Comparison of ENCODE assay signal across 16 cellular contexts in the genomic region with DNA sequence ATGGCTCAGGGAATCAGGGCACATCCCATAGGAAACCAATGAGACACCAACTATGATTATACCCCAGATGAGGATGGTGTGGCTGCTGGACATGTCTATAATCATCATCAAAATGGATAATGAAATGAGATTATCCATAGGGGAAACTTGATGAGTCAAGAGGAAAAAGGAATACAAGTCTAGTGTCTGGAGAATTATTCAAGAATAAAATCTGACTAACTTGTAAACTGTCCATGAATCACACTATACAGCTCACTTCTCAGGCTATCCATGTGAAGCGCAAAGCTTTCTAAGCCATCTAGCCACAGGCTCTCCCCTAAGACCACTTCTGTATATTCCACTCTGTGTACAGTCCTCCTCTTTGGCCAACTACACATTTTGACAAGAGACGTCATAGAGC. TPM values are rescaled to one million over a fixed set of nuclear protein-coding genes. Genes with fewer than 3 reads are reported as not detected.
DNase-seq lines count a peak whose midpoint lies in the region; ATAC-seq and TF ChIP-seq lines count a peak whose summit lies in the region.
"Had no signal": no experiment of that assay in that cellular context is flagged by ENCODE, and none has a peak within 500 bp of the region (broad histone marks: within the 10 kb centered on the region; RNA-seq: fewer than 3 reads in every experiment).

No MANE protein-coding gene starts in this region.

- no peaks in the 10 kb centered on the region for H4K20me1 ChIP-seq in GM23248 (ENCODE audit: insufficient read depth)

- H3K9me3 Mint-ChIP-seq in progenitor cell of endocrine pancreas (ENCODE audit: low read depth), result no peaks in the 10 kb centered on the region
- H3K9me3 Mint-ChIP-seq in activated CD8-positive, alpha-beta T cell treated with anti-CD3 and anti-CD28 coated beads, Interleukin-2, amount 10 ng/mL, durations not matched to agents 7 days and 5 days (ENCODE audit: insufficient read depth), result no peaks in the 10 kb centered on the region
- H3K9me3 Mint-ChIP-seq: endodermal cell; stimulated activated naive B cell treated with anti-CD40 and anti-IgM and Interleukin-4, amounts not matched to agents 10 μg/mL and 1 μg/mL and 100 μg/mL, for 72 hours had no signal

- intact Hi-C loops in adrenal gland (cut with DNase I) (no loop called here), posterior vena cava (cut with DNase I) (no loop called here), stomach (cut with DNase I; ENCODE audit: low total_unique reads) (no loop called here)

- H3K9ac ChIP-seq in GM23248, result peak overlapping the region; percentile 28; the same call in 1 of the 2 replicates
- H3K9ac ChIP-seq: BLaER1 had no signal

- peak overlapping the region; percentile 62 for H3K4me2 ChIP-seq in GM23248 (ENCODE audit: unreplicated experiment)
- H3K4me2 ChIP-seq: BLaER1 had no signal

- peaks cover 60% of the 10 kb centered on the region for H3F3A ChIP-seq in GM23248 (ENCODE audit: insufficient read depth)

- no peak overlapping the region for H3K4me3 Mint-ChIP-seq in progenitor cell of endocrine pancreas (ENCODE audit: low read depth)
- H3K4me3 Mint-ChIP-seq in activated CD8-positive, alpha-beta T cell treated with anti-CD3 and anti-CD28 coated beads, Interleukin-2, amount 10 ng/mL, durations not matched to agents 7 days and 5 days, result no peak overlapping the region
- H3K4me3 Mint-ChIP-seq: endodermal cell; stimulated activated naive B cell treated with anti-CD40 and anti-IgM and Interleukin-4, amounts not matched to agents 10 μg/mL and 1 μg/mL and 100 μg/mL, for 72 hours had no signal

- DNase-seq in A172 (ENCODE audit: low spot score) (peak; percentile 1), GM23248 (peak; percentile 92), adrenal gland (no peak), foreskin melanocyte (peak; percentile 14), posterior vena cava (ENCODE audit: low spot score) (no peak), stomach (no peak), progenitor cell of endocrine pancreas (ENCODE audit: low spot score, unreplicated experiment) (no peak)
- no peak for DNase-seq in activated CD8-positive, alpha-beta T cell treated with anti-CD3 and anti-CD28 coated beads, Interleukin-2, amount 10 ng/mL, durations not matched to agents 7 days and 5 days
- DNase-seq: endodermal cell; midbrain; NCI-H1436; stimulated activated CD4-positive, alpha-beta T cell treated with anti-CD3 and anti-CD28 coated beads, Interleukin-2, amount 100 ng/mL, for 48 hours; stimulated activated naive B cell treated with anti-CD40 and anti-IgM and Interleukin-4, amounts not matched to agents 10 μg/mL and 1 μg/mL and 100 μg/mL, for 72 hours had no signal

- no peak for ATAC-seq in activated CD8-positive, alpha-beta T cell treated with anti-CD3 and anti-CD28 coated beads, Interleukin-2, amount 10 ng/mL, durations not matched to agents 7 days and 5 days
- ATAC-seq: HepG2; Right ventricle myocardium inferior; stimulated activated naive B cell treated with anti-CD40 and anti-IgM and Interleukin-4, amounts not matched to agents 10 μg/mL and 1 μg/mL and 100 μg/mL, for 72 hours had no signal

- H3K9me2 ChIP-seq in GM23248 (ENCODE audit: insufficient read depth), result no peaks in the 10 kb centered on the region

- 3 to 6% methylated on average over 2 of the region's 2 CpGs for WGBS in GM23248 (ENCODE audit: low coverage in 1 of 2, low lambda C conversion rate in 2 of 2, missing lambda C conversion rate in 2 of 2), 2 experiments
- 89 to 100% (median 94%) methylated on average over 2 of the region's 2 CpGs for WGBS in adrenal gland, 4 donors
- WGBS in stomach, 5 donors, result 92 to 98% (median 94%) methylated on average over 2 of the region's 2 CpGs

- TF ChIP-seq EP300 in stomach (IDR thresholded peaks at IDR 0.05), result no peak

- no peaks in the 10 kb centered on the region for H3K9me3 ChIP-seq in GM23248 (ENCODE audit: low read depth)
- no peaks in the 10 kb centered on the region for H3K9me3 ChIP-seq in adrenal gland (replicated peaks in 1 of 3)
- no peaks in the 10 kb centered on the region for H3K9me3 ChIP-seq in stomach
- H3K9me3 ChIP-seq: BLaER1 had no signal

- CTCF ChIA-PET in activated CD8-positive, alpha-beta T cell treated with anti-CD3 and anti-CD28 coated beads, Interleukin-2, amount 10 ng/mL, durations not matched to agents 7 days and 5 days (lab: Charles Lee), result interaction anchor here (0.6 to 1.2 kb wide), 2 partner anchors 10 to 227 kb away, joined by 3 read pairs; no protein-coding TSS in a partner anchor

- no peak overlapping the region for H2AFZ ChIP-seq in GM23248

- H3K27ac ChIP-seq in GM23248, result peak overlapping the region; percentile 76
- peak overlapping the region in 3 of 5 donors; percentile 3 to 67 (median 21) for H3K27ac ChIP-seq in adrenal gland
- H3K27ac ChIP-seq in stomach, result peak overlapping the region in 1 of 5 donors; percentile 40
- H3K27ac ChIP-seq: BLaER1 had no signal

- in situ Hi-C loops in GM23248 (cut with MboI), result no loop called here

- H3K4me3 ChIP-seq in GM23248 (no peak overlapping the region), adrenal gland (no peak overlapping the region), stomach (no peak overlapping the region)
- H3K4me3 ChIP-seq: BLaER1 had no signal

- POLR2A ChIA-PET in activated CD8-positive, alpha-beta T cell treated with anti-CD3 and anti-CD28 coated beads, Interleukin-2, amount 10 ng/mL, durations not matched to agents 7 days and 5 days (lab: Charles Lee), result no interaction called here

- H3K27me3 Mint-ChIP-seq in progenitor cell of endocrine pancreas, result no peaks in the 10 kb centered on the region
- no peaks in the 10 kb centered on the region for H3K27me3 Mint-ChIP-seq in activated CD8-positive, alpha-beta T cell treated with anti-CD3 and anti-CD28 coated beads, Interleukin-2, amount 10 ng/mL, durations not matched to agents 7 days and 5 days (ENCODE audit: low read depth)
- H3K27me3 Mint-ChIP-seq: stimulated activated naive B cell treated with anti-CD40 and anti-IgM and Interleukin-4, amounts not matched to agents 10 μg/mL and 1 μg/mL and 100 μg/mL, for 72 hours had no signal

- TF ChIP-seq POLR2A in adrenal gland (IDR thresholded peaks at IDR 0.05) (no peak), stomach (IDR thresholded peaks at IDR 0.05) (no peak)

- TF ChIP-seq CTCF in adrenal gland (IDR thresholded peaks at IDR 0.05), result no peak
- TF ChIP-seq CTCF in stomach (IDR thresholded peaks at IDR 0.05), result no peak
- no peak for TF ChIP-seq CTCF in progenitor cell of endocrine pancreas (IDR thresholded peaks at IDR 0.05; ENCODE audit: unreplicated experiment)

- H3K36me3 Mint-ChIP-seq in progenitor cell of endocrine pancreas (ENCODE audit: insufficient read depth), result peaks cover 3% of the 10 kb centered on the region
- peaks cover 22% of the 10 kb centered on the region for H3K36me3 Mint-ChIP-seq in activated CD8-positive, alpha-beta T cell treated with anti-CD3 and anti-CD28 coated beads, Interleukin-2, amount 10 ng/mL, durations not matched to agents 7 days and 5 days (ENCODE audit: low read depth)
- H3K36me3 Mint-ChIP-seq: stimulated activated naive B cell treated with anti-CD40 and anti-IgM and Interleukin-4, amounts not matched to agents 10 μg/mL and 1 μg/mL and 100 μg/mL, for 72 hours had no signal

- H3K27ac Mint-ChIP-seq in progenitor cell of endocrine pancreas, result no peak overlapping the region
- H3K27ac Mint-ChIP-seq in activated CD8-positive, alpha-beta T cell treated with anti-CD3 and anti-CD28 coated beads, Interleukin-2, amount 10 ng/mL, durations not matched to agents 7 days and 5 days, result no peak overlapping the region
- H3K27ac Mint-ChIP-seq: endodermal cell; stimulated activated naive B cell treated with anti-CD40 and anti-IgM and Interleukin-4, amounts not matched to agents 10 μg/mL and 1 μg/mL and 100 μg/mL, for 72 hours had no signal

- peaks cover 20% of the 10 kb centered on the region for H3K79me2 ChIP-seq in GM23248 (ENCODE audit: insufficient read depth)

- no peaks in the 10 kb centered on the region for H3K27me3 ChIP-seq in GM23248 (replicated peaks; ENCODE audit: insufficient read depth)
- no peaks in the 10 kb centered on the region for H3K27me3 ChIP-seq in adrenal gland
- no peaks in the 10 kb centered on the region for H3K27me3 ChIP-seq in stomach
- H3K27me3 ChIP-seq: BLaER1 had no signal

- H3K4me1 Mint-ChIP-seq in progenitor cell of endocrine pancreas (ENCODE audit: low read depth), result peaks cover 15% of the 10 kb centered on the region
- peaks cover 16% of the 10 kb centered on the region for H3K4me1 Mint-ChIP-seq in activated CD8-positive, alpha-beta T cell treated with anti-CD3 and anti-CD28 coated beads, Interleukin-2, amount 10 ng/mL, durations not matched to agents 7 days and 5 days (ENCODE audit: low read depth)

- H3K4me1 ChIP-seq in GM23248 (ENCODE audit: insufficient read depth) (peaks cover 58% of the 10 kb centered on the region), adrenal gland (replicated peaks in 1 of 2) (peaks cover 19 to 82% of the 10 kb centered on the region in 2 donors), stomach (peaks cover 7 to 49% (median 28%) of the 10 kb centered on the region in 4 donors)

- H3K36me3 ChIP-seq in GM23248 (ENCODE audit: low read depth) (no peaks in the 10 kb centered on the region), adrenal gland (replicated peaks in 1 of 2) (no peaks in the 10 kb centered on the region), stomach (peaks cover 0 to 17% (median 0%) of the 10 kb centered on the region in 4 donors)
- H3K36me3 ChIP-seq: BLaER1 had no signal

RNA-seq across cellular contexts. Expression of gene DUSP16, which starts 52.5 kb away (rescaled TPM):
- 4.9 and 5.5 TPM in 2 replicates for total RNA-seq in A172 (2014; rRNA removed; shearing (Covaris generic))
- 2.8 and 3.0 TPM in 2 replicates for total RNA-seq in GM23248 (2014; rRNA removed; shearing (Covaris generic))
- polyA plus RNA-seq in GM23248 (2016; fragmentation: Nextera tagmentation; extraction: Ambion mirVana) (0.74 and 1.1 TPM in 2 replicates), adrenal gland (100 to 1,000 TPM in 1 of 3 donors, 10 to 100 TPM in 2; 24.5 to 108 (median 32.2) TPM), stomach (10 to 100 TPM in 2 of 3 donors, 1 to 10 TPM in 1; 4.9 to 16.0 (median 13.4) TPM)
- total RNA-seq in adrenal gland (100 to 1,000 TPM in 5 of 8 donors, 10 to 100 TPM in 3; 36.4 to 374 (median 118) TPM), posterior vena cava (10 to 100 TPM; 14.8 to 19.5 TPM), stomach (10 to 100 TPM; 11.3 to 34.8 (median 32.0) TPM), progenitor cell of endocrine pancreas (67.5 and 74.6 TPM in 2 replicates)
- 10 to 100 TPM; 17.4 to 19.0 TPM for total RNA-seq in activated CD8-positive, alpha-beta T cell treated with anti-CD3 and anti-CD28 coated beads, Interleukin-2, amount 10 ng/mL, durations not matched to agents 7 days and 5 days

Comparison
In these comparisons a context has a peak if more than half of its experiments do, and no peak if none do; other contexts are left out.
1. DNase-seq: peak in A172 (single experiment), GM23248 (single experiment) and foreskin melanocyte (single experiment); none in adrenal gland (0 of 7), posterior vena cava (single experiment), stomach (single experiment), progenitor cell of endocrine pancreas (single experiment) and activated CD8-positive, alpha-beta T cell treated with anti-CD3 and anti-CD28 coated beads, Interleukin-2, amount 10 ng/mL, durations not matched to agents 7 days and 5 days (single experiment).